11 cellular contexts compared by ENCODE assay signal in the genomic region with DNA sequence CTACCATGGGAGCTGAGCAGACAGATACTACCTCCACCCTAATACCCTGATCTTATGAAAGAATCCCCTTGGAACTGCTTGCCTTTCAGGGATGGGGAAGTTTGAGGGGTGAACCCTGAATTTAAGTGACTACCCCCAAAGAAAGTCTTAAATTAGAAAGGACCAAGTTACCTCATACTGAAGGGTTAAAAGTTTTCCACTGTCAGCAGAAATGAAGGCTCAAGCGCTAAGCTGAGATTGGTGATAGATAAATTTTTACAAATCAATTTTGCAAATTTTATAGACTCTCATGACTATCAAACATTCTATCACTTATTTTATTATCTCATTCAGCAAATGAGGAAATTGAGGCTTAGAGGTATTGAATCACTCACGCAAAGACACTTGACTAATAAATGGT.
"Had no signal": no experiment of that assay in that cellular context is flagged by ENCODE, and none has a peak within 500 bp of the region (broad histone marks: within the 10 kb centered on the region; RNA-seq: fewer than 3 reads in every experiment).

No MANE protein-coding gene starts in this region.

- H3K4me3 ChIP-seq: GM23248, GM23338, HAP-1 had no signal

- ATAC-seq: GM23338, HCT116 had no signal

- DNase-seq: GM23248, GOT3, H7, H9, HCEC 1CT, HFFc6 had no signal

- H3K36me3 ChIP-seq: HAP-1 had no signal

- H3K4me1 ChIP-seq: HAP-1 had no signal

- H3K9ac ChIP-seq: GM23248 had no signal

- H2AFZ ChIP-seq: GM23248, GM23338 had no signal

- H3K9me3 ChIP-seq: HAP-1 had no signal

- H3K4me2 ChIP-seq: GM23338 had no signal

- FAIRE-seq: H1, H54 had no signal

- H3K27ac ChIP-seq: GM23248 had no signal
